10 cellular contexts compared by ENCODE assay signal in genomic region chr10:100510533-100511308, GRCh38. TPM values are rescaled to one million over a fixed set of nuclear protein-coding genes. Genes with fewer than 3 reads are reported as not detected.
DNase-seq lines count a peak whose midpoint lies in the region; ATAC-seq and TF ChIP-seq lines count a peak whose summit lies in the region.
"Had no signal": no experiment of that assay in that cellular context is flagged by ENCODE, and none has a peak within 500 bp of the region (broad histone marks: within the 10 kb centered on the region; RNA-seq: fewer than 3 reads in every experiment).

No MANE protein-coding gene starts in this region.

- no peaks in the 10 kb centered on the region for H3K9me3 Mint-ChIP-seq in H9

- ATAC-seq in activated CD4-positive, CD25-positive, alpha-beta regulatory T cell treated with anti-CD3 and anti-CD28 coated beads, Interleukin-2, amount 50 U/mL, for 24 hours = peak; percentile 75 to 80
- ATAC-seq in body of pancreas (no peak), GM21717 (IDR thresholded peaks at IDR 0.05; ENCODE audit: unreplicated experiment) (no peak)

- H3K9me3 ChIP-seq in body of pancreas = no peaks in the 10 kb centered on the region
- no peaks in the 10 kb centered on the region for H3K9me3 ChIP-seq in H9 (ENCODE audit: control insufficient read depth, low read depth, low read length)

- H3K9ac ChIP-seq in H9 (ENCODE audit: extremely low read depth, insufficient read length, low read length) = no peak overlapping the region

- intact Hi-C loops in body of pancreas (cut with DNase I) = loop anchor here (10.0 kb wide), 1 partner anchor 176 kb away; the partner anchor contains the start of gene PKD2L1

- no peak overlapping the region for H3K27ac Mint-ChIP-seq in H9

- in situ Hi-C loops in KBM-7 (cut with MboI; ENCODE audit: low pct_unique_long_range_greater_than_20kb, low sequenced_read_pairs) = loop anchor here (25.0 kb wide), 1 partner anchor 173 kb away; the partner anchor contains the start of genes PKD2L1 and SCD

- H3K56ac ChIP-seq in H9 (ENCODE audit: insufficient read length, low read depth, low read length) = no peak overlapping the region

- H3T11ph ChIP-seq in H9 (ENCODE audit: low read length) = no peak overlapping the region

- no peaks in the 10 kb centered on the region for H3K36me3 ChIP-seq in body of pancreas (replicated peaks in 1 of 2; ENCODE audit: insufficient read depth in 1 of 2, low read depth in 2 of 2)

- TF ChIP-seq CTCF in body of pancreas (IDR thresholded peaks at IDR 0.05) (no peak), H9 (conservative IDR thresholded peaks at IDR 0.05) (no peak)

- no peak overlapping the region for H3K18ac ChIP-seq in H9 (ENCODE audit: insufficient read length, low read depth, low read length)

- H3K4me1 Mint-ChIP-seq in H9 = peaks cover 2% of the 10 kb centered on the region in 2 experiments; a peak in 2 of 4 replicates

- H3K27ac ChIP-seq in body of pancreas (no peak overlapping the region), H9 (ENCODE audit: insufficient read length, low read depth, low read length) (no peak overlapping the region)

- no peaks in the 10 kb centered on the region for H3K23me2 ChIP-seq in H9 (ENCODE audit: insufficient read length, low read depth, low read length, poor library complexity, severe bottlenecking)

- no peaks in the 10 kb centered on the region for H3K79me2 ChIP-seq in H9 (ENCODE audit: insufficient read depth, low read length)

- no peak overlapping the region for H3K4me2 ChIP-seq in H9 (ENCODE audit: insufficient read depth, insufficient read length, low read length)

- H3K14ac ChIP-seq in H9 (ENCODE audit: insufficient read depth, low read length) = no peak overlapping the region

- H2BK12ac ChIP-seq in H9 (ENCODE audit: insufficient read length, low read depth, low read length) = no peak overlapping the region

- H2AK5ac ChIP-seq in H9 (ENCODE audit: insufficient read length, low read length) = no peak overlapping the region

- 64 to 77% methylated on average over 7 of the region's 7 CpGs for WGBS in body of pancreas, 2 donors
- no CpG with 5 or more reads among the region's 7 CpGs for WGBS in H9 (ENCODE audit: extremely low coverage, insufficient read length, low lambda C conversion rate)

- no peak for TF ChIP-seq POLR2A in body of pancreas (IDR thresholded peaks at IDR 0.05)

- no peak overlapping the region for H3K4me3 Mint-ChIP-seq in H9

- H3K79me1 ChIP-seq in H9 (ENCODE audit: insufficient read depth, low read depth, low read length, poor library complexity, severe bottlenecking) = no peaks in the 10 kb centered on the region

- no peak overlapping the region for H4K8ac ChIP-seq in H9 (replicated peaks; ENCODE audit: insufficient read length, low read depth, low read length)

- no peaks in the 10 kb centered on the region for H3K27me3 ChIP-seq in body of pancreas
- H3K27me3 ChIP-seq in H9 (ENCODE audit: insufficient read depth, low read length) = no peaks in the 10 kb centered on the region

- DNase-seq in KBM-7 (peak; percentile 55), body of pancreas (peak; percentile 27 to 71 (median 50)), NCI-H226 (no peak), H9 (no peak), Ammon's horn (ENCODE audit: low spot score) (no peak)
- peak; percentile 23 to 32 for DNase-seq in stimulated activated CD8-positive, alpha-beta memory T cell treated with anti-CD3 and anti-CD28 coated beads, Interleukin-7, amount 100 ng/mL, for 1 hour (ENCODE audit: low read depth in 2 of 2)

- no peaks in the 10 kb centered on the region; a peak in 1 of 7 replicates for H3K36me3 Mint-ChIP-seq in H9 (ENCODE audit: insufficient read depth in 1 of 3, low read depth in 3 of 3)

- peaks cover 46% of the 10 kb centered on the region for H3K27me3 Mint-ChIP-seq in H9 (ENCODE audit: low read depth)

- H3K23ac ChIP-seq in H9 (ENCODE audit: insufficient read length, low read depth, low read length) = no peak overlapping the region

- H2BK20ac ChIP-seq in H9 (ENCODE audit: low read depth, low read length, poor library complexity, severe bottlenecking) = no peak overlapping the region

- no peaks in the 10 kb centered on the region for H4K20me1 ChIP-seq in H9 (ENCODE audit: control insufficient read depth, insufficient read depth, insufficient read length)

- no peak overlapping the region for H2BK5ac ChIP-seq in H9 (ENCODE audit: insufficient read length, low read length)

- H4K91ac ChIP-seq in H9 (ENCODE audit: insufficient read length, low read depth, low read length) = no peak overlapping the region

- H3K4me3 ChIP-seq in body of pancreas = no peak overlapping the region

- H4K5ac ChIP-seq in H9 (ENCODE audit: insufficient read length, low read depth, low read length) = no peak overlapping the region

- no peak overlapping the region for H2BK120ac ChIP-seq in H9 (ENCODE audit: low read depth, low read length, poor library complexity, severe bottlenecking)

- no peak overlapping the region for H2BK15ac ChIP-seq in H9 (ENCODE audit: low read depth, low read length)

- no peak overlapping the region for H2AFZ ChIP-seq in H9 (ENCODE audit: low read length)

- no peak overlapping the region for H3K4ac ChIP-seq in H9 (ENCODE audit: low read depth, low read length)

- H3K4me1 ChIP-seq in body of pancreas (peaks cover 6% of the 10 kb centered on the region), H9 (ENCODE audit: insufficient read depth, low read length) (no peaks in the 10 kb centered on the region)

RNA-seq across cellular contexts. Expression of gene SEC31B, which starts 8.9 kb away (rescaled TPM):
- total RNA-seq in body of pancreas = 1 to 10 TPM; 4.3 to 6.5 TPM
- 6.3 and 6.6 TPM in 2 replicates for total RNA-seq in H9 (2021)

RNA-seq across cellular contexts. Expression of gene NDUFB8, which starts 18.9 kb away (rescaled TPM):
- 10 to 100 TPM; 77.8 to 84.1 TPM for total RNA-seq in body of pancreas
- total RNA-seq in H9 (2021) = 194 and 205 TPM in 2 replicates

RNA-seq across cellular contexts. Expression of gene HIF1AN, which starts 25.0 kb away (rescaled TPM):
- 1 to 10 TPM; 7.3 to 9.9 TPM for total RNA-seq in body of pancreas
- 53.8 and 58.7 TPM in 2 replicates for total RNA-seq in H9 (2021)

RNA-seq across cellular contexts. Expression of gene WNT8B, which starts 47.9 kb away (rescaled TPM):
- total RNA-seq in body of pancreas (not detected), H9 (2021) (not detected in 2 replicates)
- total RNA-seq: fibroblast of villous mesenchyme, pulmonary artery endothelial cell had no signal

Comparison
In these comparisons a context has a peak if more than half of its experiments do, and no peak if none do; other contexts are left out.
1. DNase-seq: peak in KBM-7 (single experiment), body of pancreas (4 of 4) and stimulated activated CD8-positive, alpha-beta memory T cell treated with anti-CD3 and anti-CD28 coated beads, Interleukin-7, amount 100 ng/mL, for 1 hour (2 of 2); none in NCI-H226 (single experiment), H9 (single experiment) and Ammon's horn (single experiment).
2. ATAC-seq: peak in activated CD4-positive, CD25-positive, alpha-beta regulatory T cell treated with anti-CD3 and anti-CD28 coated beads, Interleukin-2, amount 50 U/mL, for 24 hours (2 of 2); none in body of pancreas (single experiment) and GM21717 (single experiment).